Comparison of ENCODE assay signal across 8 cellular contexts in the genomic region with DNA sequence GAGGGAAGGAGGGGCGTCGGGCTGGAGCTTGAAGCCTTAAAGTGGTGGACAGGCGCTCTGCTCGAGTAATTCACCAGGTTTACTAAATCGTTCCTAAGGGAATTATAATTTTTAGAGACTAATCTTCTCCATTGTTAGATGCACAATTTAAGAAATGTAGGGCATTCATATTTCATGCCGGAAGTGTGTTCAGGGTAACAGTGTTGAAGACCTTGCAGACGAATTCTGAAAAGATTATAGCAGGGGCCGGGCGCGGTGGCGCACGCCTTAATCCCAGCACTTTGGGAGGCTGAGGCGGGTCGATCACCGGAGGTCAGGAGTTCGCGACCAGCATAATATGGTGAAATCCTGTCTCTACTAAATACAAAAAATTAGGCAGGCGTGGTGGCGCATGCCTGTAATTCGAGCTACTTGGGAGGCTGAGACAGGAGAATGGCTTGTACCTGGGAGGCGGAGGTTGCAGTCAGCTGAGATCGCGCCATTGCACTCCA. TPM values are rescaled to one million over a fixed set of nuclear protein-coding genes. Genes with fewer than 3 reads are reported as not detected.
A peak's percentile ranks its signal among the peaks of the same experiment; 100 is the strongest.
DNase-seq lines count a peak whose midpoint lies in the region; ATAC-seq and TF ChIP-seq lines count a peak whose summit lies in the region.

No MANE protein-coding gene starts in this region.

- H3K36me3 ChIP-seq in OCI-LY7 (ENCODE audit: insufficient read depth, low read length) (peaks cover 74% of the 10 kb centered on the region), esophagus squamous epithelium (peaks cover 0 to 44% (median 0%) of the 10 kb centered on the region in 3 donors)

- H3K9me3 ChIP-seq in OCI-LY7 (ENCODE audit: low read length), result peaks cover 2% of the 10 kb centered on the region
- H3K9me3 ChIP-seq in esophagus squamous epithelium, result no peaks in the 10 kb centered on the region

- H3K4me3 ChIP-seq in OCI-LY7 (ENCODE audit: low read depth, low read length, poor library complexity, severe bottlenecking) (peak overlapping the region; percentile 95), esophagus squamous epithelium (peak overlapping the region; percentile 82 to 96 (median 89))

- H3K27ac Mint-ChIP-seq in activated T-cell treated with anti-CD3 and anti-CD28 coated beads, Interleukin-2, amount 50 U/mL, for 72 hours, result peak overlapping the region; percentile 75
- H3K27ac Mint-ChIP-seq in stimulated activated naive B cell treated with anti-CD40 and anti-IgM and Interleukin-4, amounts not matched to agents 10 μg/mL and 1 μg/mL and 100 μg/mL, for 72 hours, result no peak overlapping the region

- peaks cover 4 to 16% of the 10 kb centered on the region in 2 donors for H3K36me3 Mint-ChIP-seq in activated T-cell treated with anti-CD3 and anti-CD28 coated beads, Interleukin-2, amount 50 U/mL, for 72 hours (ENCODE audit: insufficient read depth in 2 of 2)
- peaks cover 11 to 26% of the 10 kb centered on the region in 2 donors for H3K36me3 Mint-ChIP-seq in stimulated activated naive B cell treated with anti-CD40 and anti-IgM and Interleukin-4, amounts not matched to agents 10 μg/mL and 1 μg/mL and 100 μg/mL, for 72 hours

- TF ChIP-seq CTCF in OCI-LY7 (conservative IDR thresholded peaks at IDR 0.05; ENCODE audit: low read length) (no peak), esophagus squamous epithelium (IDR thresholded peaks at IDR 0.05) (no peak)

- H3K9me2 ChIP-seq in OCI-LY7 (ENCODE audit: insufficient read depth, low read length), result no peaks in the 10 kb centered on the region

- peak overlapping the region; percentile 69 for H3K27ac ChIP-seq in OCI-LY7 (ENCODE audit: low read depth, low read length, poor library complexity, severe bottlenecking)
- H3K27ac ChIP-seq in esophagus squamous epithelium, result peak overlapping the region; percentile 87 to 92 (median 90)

- BruUV-seq in OCI-LY7 (replicated peaks; lab: Mats Ljungman, UMichigan), result no TSS peak

- intact Hi-C loops in OCI-LY7 (cut with micrococcal nuclease; ENCODE audit: unreplicated experiment), result loop anchor here (1.0 to 10.0 kb wide), 2 partner anchors 31 to 123 kb away; no protein-coding TSS in a partner anchor
- intact Hi-C loops in esophagus squamous epithelium (cut with DNase I), result no loop called here
- intact Hi-C loops in sciatic nerve (cut with DNase I), result loop anchor here (2.0 kb wide), 1 partner anchor 27 kb away; no protein-coding TSS in a partner anchor

- no peaks in the 10 kb centered on the region; the same call in none of the 2 replicates for H4K20me1 ChIP-seq in OCI-LY7 (ENCODE audit: insufficient read depth, low read length)

- no peak overlapping the region for H3K4me3 Mint-ChIP-seq in activated T-cell treated with anti-CD3 and anti-CD28 coated beads, Interleukin-2, amount 50 U/mL, for 72 hours
- H3K4me3 Mint-ChIP-seq in stimulated activated naive B cell treated with anti-CD40 and anti-IgM and Interleukin-4, amounts not matched to agents 10 μg/mL and 1 μg/mL and 100 μg/mL, for 72 hours, result no peak overlapping the region

- peaks cover 44% of the 10 kb centered on the region for H3K79me2 ChIP-seq in OCI-LY7 (ENCODE audit: insufficient read depth, low read depth, low read length)

- CTCF ChIA-PET in OCI-LY7 (lab: Charles Lee; ENCODE audit: unreplicated experiment), result no interaction called here

- ATAC-seq in activated T-cell treated with anti-CD3 and anti-CD28 coated beads, Interleukin-2, amount 50 U/mL, for 72 hours (replicated peaks in 1 of 2), result peak; percentile 18 to 19
- ATAC-seq in sciatic nerve (peak; percentile 42), HG03139 (IDR thresholded peaks at IDR 0.05; ENCODE audit: unreplicated experiment) (no peak)
- ATAC-seq in stimulated activated naive B cell treated with anti-CD40 and anti-IgM and Interleukin-4, amounts not matched to agents 10 μg/mL and 1 μg/mL and 100 μg/mL, for 72 hours (replicated peaks), result no peak

- H3K4me1 ChIP-seq in OCI-LY7 (ENCODE audit: insufficient read depth, low read length, poor library complexity, severe bottlenecking) (peaks cover 26% of the 10 kb centered on the region), esophagus squamous epithelium (peaks cover 5 to 26% (median 9%) of the 10 kb centered on the region in 3 donors)

- peak overlapping the region; percentile 67; the same call in 1 of the 2 replicates for H2AFZ ChIP-seq in OCI-LY7 (ENCODE audit: low read length)

- peak in 1 of 2 donors; percentile 1 for DNase-seq in activated T-cell treated with anti-CD3 and anti-CD28 coated beads, Interleukin-2, amount 50 U/mL, for 72 hours
- DNase-seq in activated T-cell treated with anti-CD3 and anti-CD28 coated beads, Interleukin-2, amount 50 U/mL, for 1 hour, result no peak
- no peak for DNase-seq in OCI-LY7 (ENCODE audit: low spot score)
- no peak for DNase-seq in esophagus squamous epithelium (lab: John Stamatoyannopoulos, UW)
- no peak for DNase-seq in sciatic nerve (ENCODE audit: low spot score)
- DNase-seq in stimulated activated naive B cell treated with anti-CD40 and anti-IgM and Interleukin-4, amounts not matched to agents 10 μg/mL and 1 μg/mL and 100 μg/mL, for 72 hours, result no peak
- DNase-seq in superior temporal gyrus (ENCODE audit: extremely low spot score), result no peak

- WGBS in esophagus squamous epithelium, 2 donors, result 30 to 31% methylated on average over 23 of the region's 23 CpGs

- no peak for TF ChIP-seq POLR2A in esophagus squamous epithelium (IDR thresholded peaks at IDR 0.05)

- H3K4me1 Mint-ChIP-seq in activated T-cell treated with anti-CD3 and anti-CD28 coated beads, Interleukin-2, amount 50 U/mL, for 72 hours (ENCODE audit: low read depth), result peaks cover 5% of the 10 kb centered on the region
- peaks cover 6 to 13% of the 10 kb centered on the region in 2 donors for H3K4me1 Mint-ChIP-seq in stimulated activated naive B cell treated with anti-CD40 and anti-IgM and Interleukin-4, amounts not matched to agents 10 μg/mL and 1 μg/mL and 100 μg/mL, for 72 hours

- peak overlapping the region; percentile 56 for H3K4me2 ChIP-seq in OCI-LY7 (ENCODE audit: low read length)

- peaks cover 0 to 1% of the 10 kb centered on the region in 2 donors for H3K9me3 Mint-ChIP-seq in activated T-cell treated with anti-CD3 and anti-CD28 coated beads, Interleukin-2, amount 50 U/mL, for 72 hours
- H3K9me3 Mint-ChIP-seq in stimulated activated naive B cell treated with anti-CD40 and anti-IgM and Interleukin-4, amounts not matched to agents 10 μg/mL and 1 μg/mL and 100 μg/mL, for 72 hours, result no peaks in the 10 kb centered on the region

- H3K27me3 ChIP-seq in esophagus squamous epithelium, result no peaks in the 10 kb centered on the region

- H3K27me3 Mint-ChIP-seq in activated T-cell treated with anti-CD3 and anti-CD28 coated beads, Interleukin-2, amount 50 U/mL, for 72 hours (ENCODE audit: low read depth), result no peaks in the 10 kb centered on the region
- H3K27me3 Mint-ChIP-seq in stimulated activated naive B cell treated with anti-CD40 and anti-IgM and Interleukin-4, amounts not matched to agents 10 μg/mL and 1 μg/mL and 100 μg/mL, for 72 hours, result no peaks in the 10 kb centered on the region

- POLR2A ChIA-PET in OCI-LY7 (lab: Charles Lee), result interaction anchor here (0.6 to 1.6 kb wide), 6 partner anchors 8 to 147 kb away, joined by 3 to 8 read pairs (median 4); no protein-coding TSS in a partner anchor

RNA-seq across cellular contexts. Expression of a gene that starts 0.4 kb away (rescaled TPM):
- 100 to 1,000 TPM; 118 to 132 TPM for total RNA-seq in activated T-cell treated with anti-CD3 and anti-CD28 coated beads, Interleukin-2, amount 50 U/mL, for 72 hours
- 50.5 and 69.3 TPM in 2 replicates for total RNA-seq in OCI-LY7 (2014; rRNA removed; shearing (Covaris generic))
- total RNA-seq in OCI-LY7 (2022), result 138 and 139 TPM in 2 replicates
- total RNA-seq in esophagus squamous epithelium, result 10 to 100 TPM; 18.7 to 35.7 (median 28.2) TPM
- total RNA-seq in sciatic nerve, result 73.2 TPM

RNA-seq across cellular contexts. Expression of a gene that starts 31.4 kb away (rescaled TPM):
- total RNA-seq in activated T-cell treated with anti-CD3 and anti-CD28 coated beads, Interleukin-2, amount 50 U/mL, for 72 hours, result 10 to 100 TPM; 65.1 to 68.3 TPM
- 65.3 and 107 TPM in 2 replicates for total RNA-seq in OCI-LY7 (2014; rRNA removed; shearing (Covaris generic))
- total RNA-seq in OCI-LY7 (2022) (108 and 122 TPM in 2 replicates), esophagus squamous epithelium (100 to 1,000 TPM in 1 of 4 donors, 10 to 100 TPM in 3; 57.5 to 115 (median 74.6) TPM), sciatic nerve (101 TPM)

RNA-seq across cellular contexts. Expression of a gene that starts 46.1 kb away (rescaled TPM):
- total RNA-seq in activated T-cell treated with anti-CD3 and anti-CD28 coated beads, Interleukin-2, amount 50 U/mL, for 72 hours, result not detected
- not detected in 2 replicates for total RNA-seq in OCI-LY7 (2014; rRNA removed; shearing (Covaris generic))
- total RNA-seq in OCI-LY7 (2022) (not detected in 2 replicates), esophagus squamous epithelium (10 to 100 TPM in 3 of 4 donors, 1 to 10 TPM in 1; 8.8 to 30.2 (median 18.1) TPM), sciatic nerve (not detected)

Comparison
In these comparisons a context has a peak if more than half of its experiments do, and no peak if none do; other contexts are left out.
1. ATAC-seq: peak in activated T-cell treated with anti-CD3 and anti-CD28 coated beads, Interleukin-2, amount 50 U/mL, for 72 hours (2 of 2) and sciatic nerve (single experiment); none in stimulated activated naive B cell treated with anti-CD40 and anti-IgM and Interleukin-4, amounts not matched to agents 10 μg/mL and 1 μg/mL and 100 μg/mL, for 72 hours (0 of 2) and HG03139 (single experiment).